10 cellular contexts compared by ENCODE assay signal in genomic region chr1:190436615-190437014, GRCh38. TPM values are rescaled to one million over a fixed set of nuclear protein-coding genes. Genes with fewer than 3 reads are reported as not detected.
DNase-seq lines count a peak whose midpoint lies in the region; ATAC-seq and TF ChIP-seq lines count a peak whose summit lies in the region.
"Had no signal": no experiment of that assay in that cellular context is flagged by ENCODE, and none has a peak within 500 bp of the region (broad histone marks: within the 10 kb centered on the region; RNA-seq: fewer than 3 reads in every experiment).

No MANE protein-coding gene starts in this region.

- TF ChIP-seq EP300 in Ishikawa (IDR thresholded peaks at IDR 0.05; ENCODE audit: borderline replicate concordance) = no peak

- peak; percentile 38 for DNase-seq in G401 (ENCODE audit: low spot score)
- peak; percentile 17 for DNase-seq in SKM-1 (lab: John Stamatoyannopoulos, UW; ENCODE audit: unreplicated experiment)
- no peak for DNase-seq in left colon
- DNase-seq in substantia nigra (lab: John Stamatoyannopoulos, UW) = no peak
- DNase-seq in occipital lobe (lab: John Stamatoyannopoulos, UW) = no peak
- DNase-seq: effector CD8-positive, alpha-beta T cell had no signal

- in situ Hi-C loops in G401 (cut with HindIII; ENCODE audit: low sequenced_read_pairs) = no loop called here

- intact Hi-C loops in left colon (cut with DNase I, micrococcal nuclease) = no loop called here

- peak; percentile 63 for TF ChIP-seq RAD21 in Ishikawa (IDR thresholded peaks at IDR 0.05; ENCODE audit: low read depth)

- no peak overlapping the region for H3K27ac ChIP-seq in substantia nigra (ENCODE audit: low read depth, low read length, poor library complexity, severe bottlenecking)

- ATAC-seq in left colon = peak; percentile 37
- no peak for ATAC-seq in HG03108 (IDR thresholded peaks at IDR 0.05; ENCODE audit: unreplicated experiment)
- no peak for ATAC-seq in HG03025 (IDR thresholded peaks at IDR 0.05; ENCODE audit: low FRiP score, unreplicated experiment)

TF ChIP-seq in Ishikawa, 13 proteins besides CTCF, POLR2A, EP300 and RAD21:
- no peak for TF ChIP-seq TCF12 (IDR thresholded peaks at IDR 0.05; ENCODE audit: low read depth)
- no peak for TF ChIP-seq ZBTB7A (IDR thresholded peaks at IDR 0.05; ENCODE audit: low read depth)
- TF ChIP-seq TEAD4 (IDR thresholded peaks at IDR 0.05) = no peak
- no peak for TF ChIP-seq CREB1 (IDR thresholded peaks at IDR 0.05; ENCODE audit: low read depth)
- no peak for TF ChIP-seq TAF1 (IDR thresholded peaks at IDR 0.05; ENCODE audit: low read depth)
- TF ChIP-seq FOXM1 (IDR thresholded peaks at IDR 0.05; ENCODE audit: borderline replicate concordance, low read depth) = no peak
- TF ChIP-seq, protein P1, sequence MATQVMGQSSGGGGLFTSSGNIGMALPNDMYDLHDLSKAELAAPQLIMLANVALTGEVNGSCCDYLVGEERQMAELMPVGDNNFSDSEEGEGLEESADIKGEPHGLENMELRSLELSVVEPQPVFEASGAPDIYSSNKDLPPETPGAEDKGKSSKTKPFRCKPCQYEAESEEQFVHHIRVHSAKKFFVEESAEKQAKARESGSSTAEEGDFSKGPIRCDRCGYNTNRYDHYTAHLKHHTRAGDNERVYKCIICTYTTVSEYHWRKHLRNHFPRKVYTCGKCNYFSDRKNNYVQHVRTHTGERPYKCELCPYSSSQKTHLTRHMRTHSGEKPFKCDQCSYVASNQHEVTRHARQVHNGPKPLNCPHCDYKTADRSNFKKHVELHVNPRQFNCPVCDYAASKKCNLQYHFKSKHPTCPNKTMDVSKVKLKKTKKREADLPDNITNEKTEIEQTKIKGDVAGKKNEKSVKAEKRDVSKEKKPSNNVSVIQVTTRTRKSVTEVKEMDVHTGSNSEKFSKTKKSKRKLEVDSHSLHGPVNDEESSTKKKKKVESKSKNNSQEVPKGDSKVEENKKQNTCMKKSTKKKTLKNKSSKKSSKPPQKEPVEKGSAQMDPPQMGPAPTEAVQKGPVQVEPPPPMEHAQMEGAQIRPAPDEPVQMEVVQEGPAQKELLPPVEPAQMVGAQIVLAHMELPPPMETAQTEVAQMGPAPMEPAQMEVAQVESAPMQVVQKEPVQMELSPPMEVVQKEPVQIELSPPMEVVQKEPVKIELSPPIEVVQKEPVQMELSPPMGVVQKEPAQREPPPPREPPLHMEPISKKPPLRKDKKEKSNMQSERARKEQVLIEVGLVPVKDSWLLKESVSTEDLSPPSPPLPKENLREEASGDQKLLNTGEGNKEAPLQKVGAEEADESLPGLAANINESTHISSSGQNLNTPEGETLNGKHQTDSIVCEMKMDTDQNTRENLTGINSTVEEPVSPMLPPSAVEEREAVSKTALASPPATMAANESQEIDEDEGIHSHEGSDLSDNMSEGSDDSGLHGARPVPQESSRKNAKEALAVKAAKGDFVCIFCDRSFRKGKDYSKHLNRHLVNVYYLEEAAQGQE (IDR thresholded peaks at IDR 0.05; ENCODE audit: low read depth) = no peak
- TF ChIP-seq, protein P2, sequence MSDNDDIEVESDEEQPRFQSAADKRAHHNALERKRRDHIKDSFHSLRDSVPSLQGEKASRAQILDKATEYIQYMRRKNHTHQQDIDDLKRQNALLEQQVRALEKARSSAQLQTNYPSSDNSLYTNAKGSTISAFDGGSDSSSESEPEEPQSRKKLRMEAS (IDR thresholded peaks at IDR 0.05) = no peak
- no peak for TF ChIP-seq CEBPB (IDR thresholded peaks at IDR 0.05)

RNA-seq across cellular contexts. Expression of gene BRINP3, which starts 41.0 kb away (rescaled TPM):
- not detected in 2 replicates for total RNA-seq in G401 (2014; rRNA removed; shearing (Covaris generic))
- total RNA-seq in left colon (10 to 100 TPM; 23.7 to 23.9 TPM), occipital lobe (28.9 TPM)
- total RNA-seq: pulmonary artery endothelial cell had no signal

Comparison
In these comparisons a context has a peak if more than half of its experiments do, and no peak if none do; other contexts are left out.
1. DNase-seq: peak in G401 (single experiment) and SKM-1 (single experiment); none in left colon (0 of 2), substantia nigra (0 of 49) and occipital lobe (single experiment).
2. RNA of gene BRINP3, which starts 41.0 kb away (total RNA-seq): 28.9 TPM in occipital lobe (single experiment) and 23.7 to 23.9 TPM in left colon; not detected in G401; every median in the first group is over 10 times any median in the second.